ENCODE assay signal across 8 cellular contexts in the genomic region with DNA sequence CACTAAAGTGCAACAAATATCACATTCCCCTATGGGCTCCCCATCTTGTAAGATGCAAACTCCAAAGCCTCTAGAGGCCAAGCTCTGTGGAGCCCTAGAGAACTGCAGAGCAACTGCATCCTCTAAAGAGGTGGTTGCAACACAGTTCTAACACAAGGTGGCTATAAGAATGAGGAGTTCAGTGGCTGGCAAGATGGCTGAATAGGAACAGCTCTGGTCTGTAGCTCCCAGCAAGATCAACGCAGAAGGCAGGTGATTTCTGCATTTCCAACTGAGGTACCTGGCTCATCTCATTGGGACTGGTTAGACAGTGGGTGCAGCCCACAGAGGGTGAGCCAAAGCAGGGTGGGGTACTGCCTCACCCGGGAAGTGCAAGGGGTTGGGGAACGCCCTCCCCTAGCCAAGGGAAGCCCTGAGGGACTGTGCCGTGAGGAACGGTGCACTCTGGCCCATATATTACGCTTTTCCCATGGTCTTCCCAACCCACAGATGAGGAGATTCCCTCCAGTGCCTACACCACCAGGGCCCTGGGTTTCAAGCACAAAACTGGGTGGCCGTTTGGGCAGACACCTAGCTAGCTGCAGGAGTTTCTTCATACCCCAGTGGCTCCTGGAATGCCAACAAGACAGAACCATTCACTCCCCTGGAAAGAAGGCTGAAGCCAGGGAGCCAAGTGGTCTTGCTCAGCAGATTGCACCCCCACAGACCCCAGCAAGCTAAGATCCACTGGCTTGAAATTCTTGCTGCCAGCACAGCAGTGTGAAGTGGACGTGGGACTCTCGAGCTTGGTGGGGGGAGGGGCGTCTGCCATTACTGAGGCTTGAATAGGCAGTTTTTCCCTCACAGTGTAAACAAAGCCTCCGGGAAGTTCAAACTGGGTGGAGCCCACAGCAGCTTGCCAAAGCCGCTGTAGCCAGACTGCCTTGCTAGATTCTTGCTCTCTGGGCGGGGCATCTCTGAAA.
DNase-seq lines count a peak whose midpoint lies in the region; ATAC-seq and TF ChIP-seq lines count a peak whose summit lies in the region.
"Not testable (repeated sequence)": the region's sequence is repeated elsewhere in the genome, so short reads cannot be mapped to it uniquely, and the experiment has no call there.

No MANE protein-coding gene starts in this region.

- not testable (repeated sequence) for H2BK12ac ChIP-seq in neuronal stem cell (ENCODE audit: low read length)

- not testable (repeated sequence) for H3K27ac ChIP-seq in neuronal stem cell (replicated peaks; ENCODE audit: low read length)
- H3K27ac ChIP-seq in upper lobe of left lung = peak overlapping the region in 1 of 4 donors; percentile 26

- not testable (repeated sequence) for H3K9me3 ChIP-seq in adipocyte (ENCODE audit: control insufficient read depth, low read length); neuronal stem cell (replicated peaks in 1 of 2; ENCODE audit: control insufficient read depth in 2 of 2, insufficient read depth in 1 of 2, low read depth in 1 of 2, low read length in 2 of 2)
- H3K9me3 ChIP-seq in upper lobe of left lung = peaks cover 9 to 15% (median 11%) of the 10 kb centered on the region in 4 donors

- peak overlapping the region; percentile 72 for H3K18ac ChIP-seq in neuronal stem cell (ENCODE audit: low read length)

- H3K9ac ChIP-seq in adipocyte (ENCODE audit: low read length); neuronal stem cell (ENCODE audit: low read depth, low read length, poor library complexity): not testable (repeated sequence)

- H4K8ac ChIP-seq in neuronal stem cell (ENCODE audit: low read depth, low read length) = not testable (repeated sequence)

- peak overlapping the region; percentile 23 for H3K4me2 ChIP-seq in neuronal stem cell (ENCODE audit: insufficient read depth, low read length, poor library complexity, severe bottlenecking)

- no CpG with 5 or more reads among the region's 13 CpGs for WGBS in neuronal stem cell (ENCODE audit: extremely low coverage in 2 of 2, insufficient read length in 2 of 2, insufficient replicate concordance in 1 of 2), 2 donors
- 40 to 48% methylated on average over 7 to 11 of the region's 13 CpGs for WGBS in upper lobe of left lung, 2 donors

- not testable (repeated sequence) for H3K4ac ChIP-seq in neuronal stem cell (ENCODE audit: low read length)

- H2BK15ac ChIP-seq in neuronal stem cell (ENCODE audit: low read length) = not testable (repeated sequence)

- not testable (repeated sequence) for TF ChIP-seq POLR2A in upper lobe of left lung (IDR thresholded peaks at IDR 0.05)

- not testable (repeated sequence) for H3K79me1 ChIP-seq in neuronal stem cell (ENCODE audit: low read depth, low read length)

- not testable (repeated sequence) for H3K14ac ChIP-seq in neuronal stem cell (ENCODE audit: low read length)

- H2AK5ac ChIP-seq in neuronal stem cell (ENCODE audit: low read depth, low read length) = not testable (repeated sequence)

- peak in 1 of 4 donors; percentile 35 for TF ChIP-seq EP300 in upper lobe of left lung (IDR thresholded peaks at IDR 0.05)

- H2BK120ac ChIP-seq in neuronal stem cell (ENCODE audit: low read depth, low read length) = not testable (repeated sequence)

- not testable (repeated sequence) for H3K4me1 ChIP-seq in adipocyte (ENCODE audit: control insufficient read depth, insufficient read depth, low read length); neuronal stem cell (ENCODE audit: control insufficient read depth in 2 of 2, insufficient read depth in 1 of 2, low read depth in 1 of 2, low read length in 2 of 2)
- peaks cover 16 to 26% (median 23%) of the 10 kb centered on the region in 4 donors for H3K4me1 ChIP-seq in upper lobe of left lung

- DNase-seq in ELR (ENCODE audit: low read depth) (peak; percentile 1), NCI-H187 (lab: John Stamatoyannopoulos, UW) (peak; percentile 47 to 71), NCI-H774 (lab: John Stamatoyannopoulos, UW) (peak; percentile 68), adipocyte (ENCODE audit: low read depth) (peak; percentile 47), islet precursor cell (peak; percentile 79), upper lobe of left lung (peak in 1 of 2 donors; percentile 78)
- not testable (repeated sequence) for DNase-seq in neuronal stem cell (ENCODE audit: low spot score)

- H2AFZ ChIP-seq in neuronal stem cell (ENCODE audit: low read length) = peak overlapping the region; percentile 81

- H3K4me3 ChIP-seq in adipocyte (ENCODE audit: low read length) = peak overlapping the region; percentile 41
- not testable (repeated sequence) for H3K4me3 ChIP-seq in neuronal stem cell (ENCODE audit: low read length in 2 of 2); upper lobe of left lung

- H3K23ac ChIP-seq in neuronal stem cell (ENCODE audit: low read depth, low read length, poor library complexity) = not testable (repeated sequence)

- not testable (repeated sequence) for H2BK5ac ChIP-seq in neuronal stem cell (ENCODE audit: low read length)

- not testable (repeated sequence) for H3K36me3 ChIP-seq in adipocyte (ENCODE audit: control insufficient read depth, insufficient read depth, low read length, severe bottlenecking); neuronal stem cell (replicated peaks in 1 of 2; ENCODE audit: control insufficient read depth in 2 of 2, insufficient read depth in 2 of 2, low read length in 2 of 2); upper lobe of left lung

- H3K27me3 ChIP-seq in adipocyte (replicated peaks; ENCODE audit: control insufficient read depth, insufficient read depth, low read length); neuronal stem cell (ENCODE audit: control insufficient read depth in 3 of 3, insufficient read depth in 3 of 3, low read depth in 1 of 3, low read length in 3 of 3); upper lobe of left lung: not testable (repeated sequence)

- not testable (repeated sequence) for H4K91ac ChIP-seq in neuronal stem cell (ENCODE audit: low read depth, low read length, poor library complexity)

- TF ChIP-seq CTCF in upper lobe of left lung (IDR thresholded peaks at IDR 0.05) = peak in 1 of 6 experiments; percentile 23

- ATAC-seq in esophagus mucosa (peak; percentile 92), upper lobe of left lung (ENCODE audit: low FRiP score in 2 of 2) (peak; percentile 63 to 86)
